In genomic region chr20:59802471-59803221, GRCh38 we compare ENCODE assay signal across 29 cellular contexts.
DNase-seq lines count a peak whose midpoint lies in the region; ATAC-seq and TF ChIP-seq lines count a peak whose summit lies in the region.
"Had no signal": no experiment of that assay in that cellular context is flagged by ENCODE, and none has a peak within 500 bp of the region (broad histone marks: within the 10 kb centered on the region; RNA-seq: fewer than 3 reads in every experiment).

No MANE protein-coding gene starts in this region.

- H3K27me3 ChIP-seq in vagina = no peaks in the 10 kb centered on the region
- H3K27me3 ChIP-seq in stomach = peaks cover 0 to 16% (median 0%) of the 10 kb centered on the region in 3 donors
- H3K27me3 ChIP-seq: hepatocyte had no signal

- H3K36me3 Mint-ChIP-seq in activated CD8-positive, alpha-beta memory T cell treated with anti-CD3 and anti-CD28 coated beads, Interleukin-2, amount 10 ng/mL, durations not matched to agents 7 days and 5 days = no peaks in the 10 kb centered on the region
- H3K36me3 Mint-ChIP-seq: CD4-positive, CD25-positive, alpha-beta regulatory T cell; immature natural killer cell had no signal

- ATAC-seq in activated CD8-positive, alpha-beta memory T cell treated with anti-CD3 and anti-CD28 coated beads, Interleukin-2, amount 10 ng/mL, durations not matched to agents 7 days and 5 days = no peak
- ATAC-seq: esophagus mucosa; foreskin keratinocyte; left ventricle myocardium superior; natural killer cell treated with Interleukin-12 subunit alpha and Interleukin-12 subunit beta and Interleukin-15 and Interleukin-18, amount 100 ng/mL, for 72 hours; T-helper 17 cell had no signal

- CTCF ChIA-PET in activated CD8-positive, alpha-beta memory T cell treated with anti-CD3 and anti-CD28 coated beads, Interleukin-2, amount 10 ng/mL, durations not matched to agents 7 days and 5 days (lab: Charles Lee) = no interaction called here
- CTCF ChIA-PET in HEK293T (lab: Yijun Ruan, JAX) = no interaction called here

- H3K9me3 ChIP-seq in vagina (peaks cover 8% of the 10 kb centered on the region), stomach (peaks cover 0 to 25% (median 13%) of the 10 kb centered on the region in 4 donors)

- H3K4me1 ChIP-seq in vagina (no peaks in the 10 kb centered on the region), stomach (no peaks in the 10 kb centered on the region)
- H3K4me1 ChIP-seq: foreskin keratinocyte had no signal

- H3K4me1 Mint-ChIP-seq in activated CD8-positive, alpha-beta memory T cell treated with anti-CD3 and anti-CD28 coated beads, Interleukin-2, amount 10 ng/mL, durations not matched to agents 7 days and 5 days = no peaks in the 10 kb centered on the region
- H3K4me1 Mint-ChIP-seq: CD4-positive, CD25-positive, alpha-beta regulatory T cell; immature natural killer cell; T-helper 17 cell had no signal

- H3K27ac ChIP-seq in vagina (no peak overlapping the region), stomach (no peak overlapping the region)
- H3K27ac ChIP-seq: foreskin keratinocyte, hepatocyte, SK-N-MC had no signal

- H3K27ac Mint-ChIP-seq in activated CD8-positive, alpha-beta memory T cell treated with anti-CD3 and anti-CD28 coated beads, Interleukin-2, amount 10 ng/mL, durations not matched to agents 7 days and 5 days = no peak overlapping the region
- H3K27ac Mint-ChIP-seq: brain; CD4-positive, CD25-positive, alpha-beta regulatory T cell; endodermal cell; HFFc6; immature natural killer cell; natural killer cell treated with Interleukin-12 subunit alpha and Interleukin-12 subunit beta and Interleukin-15 and Interleukin-18, amount 100 ng/mL, for 72 hours; T-helper 17 cell had no signal

- H3K36me3 ChIP-seq in vagina (no peaks in the 10 kb centered on the region), stomach (no peaks in the 10 kb centered on the region)

- peaks cover 4% of the 10 kb centered on the region for H3K9me3 Mint-ChIP-seq in activated CD8-positive, alpha-beta memory T cell treated with anti-CD3 and anti-CD28 coated beads, Interleukin-2, amount 10 ng/mL, durations not matched to agents 7 days and 5 days (ENCODE audit: low read depth)

- H3K4me3 Mint-ChIP-seq in activated CD8-positive, alpha-beta memory T cell treated with anti-CD3 and anti-CD28 coated beads, Interleukin-2, amount 10 ng/mL, durations not matched to agents 7 days and 5 days = no peak overlapping the region
- H3K4me3 Mint-ChIP-seq: brain; CD4-positive, CD25-positive, alpha-beta regulatory T cell; endodermal cell; HFFc6; immature natural killer cell; natural killer cell treated with Interleukin-12 subunit alpha and Interleukin-12 subunit beta and Interleukin-15 and Interleukin-18, amount 100 ng/mL, for 72 hours; T-helper 17 cell had no signal

- peaks cover 7% of the 10 kb centered on the region for H3K27me3 Mint-ChIP-seq in activated CD8-positive, alpha-beta memory T cell treated with anti-CD3 and anti-CD28 coated beads, Interleukin-2, amount 10 ng/mL, durations not matched to agents 7 days and 5 days
- H3K27me3 Mint-ChIP-seq: CD4-positive, CD25-positive, alpha-beta regulatory T cell had no signal

- POLR2A ChIA-PET in HEK293T (lab: Yijun Ruan, JAX) = no interaction called here

- intact Hi-C loops in vagina (cut with DNase I) = no loop called here
- intact Hi-C loops in stomach (cut with DNase I; ENCODE audit: low total_unique reads) = no loop called here

- 68 to 83% (median 78%) methylated on average over 9 of the region's 9 CpGs for WGBS in stomach, 5 donors

- TF ChIP-seq EP300 in stomach (IDR thresholded peaks at IDR 0.05) = no peak

- TF ChIP-seq POLR2A in vagina (IDR thresholded peaks at IDR 0.05) = no peak
- no peak for TF ChIP-seq POLR2A in stomach (IDR thresholded peaks at IDR 0.05)

- TF ChIP-seq CTCF in vagina (IDR thresholded peaks at IDR 0.05) (no peak), stomach (IDR thresholded peaks at IDR 0.05) (no peak)

- peak; percentile 15 for DNase-seq in activated CD8-positive, alpha-beta memory T cell treated with anti-CD3 and anti-CD28 coated beads, Interleukin-2, amount 10 ng/mL, durations not matched to agents 7 days and 5 days
- no peak for DNase-seq in activated CD8-positive, alpha-beta memory T cell treated with anti-CD3 and anti-CD28 coated beads, Interleukin-2, amount 50 U/mL, for 4 hours
- DNase-seq in ecto neural progenitor cell (ENCODE audit: low spot score) (peak; percentile 20), middle frontal gyrus (ENCODE audit: extremely low spot score, low spot score) (peak; percentile 7), vagina (ENCODE audit: extremely low spot score in 2 of 2) (peak; percentile 32 to 88), cerebellum (ENCODE audit: low spot score) (no peak), stomach (no peak), HEK293T (ENCODE audit: extremely low spot score) (no peak)
- DNase-seq: activated naive CD4-positive, alpha-beta T cell; activated T-cell treated with anti-CD3 and anti-CD28 coated beads, Interleukin-2, amount 50 U/mL, for 48 hours; CD4-positive, CD25-positive, alpha-beta regulatory T cell; cortex of kidney; EL; endodermal cell; foreskin keratinocyte; HFFc6; immature natural killer cell; Kasumi-1; left ventricle myocardium superior; NCI-H146; NCI-H446 treated with DMSO at 0.1 percent for 48 hours; RPMI8226; stimulated activated CD4-positive, alpha-beta T cell treated with anti-CD3 and anti-CD28 coated beads, Interleukin-2, amount 100 ng/mL, for 48 hours; T-helper 17 cell had no signal

- H3K4me3 ChIP-seq in vagina (no peak overlapping the region), stomach (no peak overlapping the region)
- H3K4me3 ChIP-seq: hepatocyte, SK-N-MC had no signal

TF ChIP-seq in HEK293T, 16 proteins besides CTCF, POLR2A, EP300 and RAD21:
- no peak for TF ChIP-seq PKNOX1 (IDR thresholded peaks at IDR 0.05)
- TF ChIP-seq LEF1 (IDR thresholded peaks at IDR 0.05; ENCODE audit: borderline replicate concordance) = no peak
- no peak for TF ChIP-seq FOXM1 (IDR thresholded peaks at IDR 0.05; ENCODE audit: borderline replicate concordance)
- TF ChIP-seq L3MBTL2 (conservative IDR thresholded peaks at IDR 0.05) = no peak
- TF ChIP-seq SUZ12 (IDR thresholded peaks at IDR 0.05) = no peak
- TF ChIP-seq NFRKB (IDR thresholded peaks at IDR 0.05) = no peak
- TF ChIP-seq SP1 (IDR thresholded peaks at IDR 0.05) = no peak
- no peak for TF ChIP-seq CTBP1 (IDR thresholded peaks at IDR 0.05; ENCODE audit: borderline replicate concordance)
- no peak for TF ChIP-seq FOXA1 (IDR thresholded peaks at IDR 0.05)

Comparison
In these comparisons a context has a peak if more than half of its experiments do, and no peak if none do; other contexts are left out.
1. DNase-seq: peak in activated CD8-positive, alpha-beta memory T cell treated with anti-CD3 and anti-CD28 coated beads, Interleukin-2, amount 10 ng/mL, durations not matched to agents 7 days and 5 days (single experiment), ecto neural progenitor cell (single experiment), middle frontal gyrus (single experiment) and vagina (2 of 2); none in activated CD8-positive, alpha-beta memory T cell treated with anti-CD3 and anti-CD28 coated beads, Interleukin-2, amount 50 U/mL, for 4 hours (single experiment), cerebellum (single experiment), stomach (single experiment) and HEK293T (single experiment).